Comparison of ENCODE assay signal across 21 cellular contexts in the genomic region with DNA sequence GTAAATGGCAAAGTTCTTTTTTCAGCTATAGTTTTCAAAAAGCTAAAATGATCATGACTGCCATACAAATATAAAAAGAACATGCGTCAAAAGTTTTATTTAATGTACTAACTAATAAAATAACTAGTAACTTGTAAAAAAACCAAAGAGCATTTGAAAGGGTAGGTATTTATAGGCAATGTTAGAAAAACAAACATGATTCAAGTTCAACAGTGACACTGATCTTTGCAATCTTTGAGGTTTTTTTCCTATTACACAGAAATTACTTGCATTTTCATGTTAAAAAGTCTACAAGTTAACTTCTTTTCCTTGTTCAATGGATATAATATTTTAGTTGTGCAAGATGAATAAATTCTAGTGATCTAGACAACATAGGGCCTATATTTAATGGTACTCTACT.
"Had no signal": no experiment of that assay in that cellular context is flagged by ENCODE, and none has a peak within 500 bp of the region (broad histone marks: within the 10 kb centered on the region; RNA-seq: fewer than 3 reads in every experiment).

No MANE protein-coding gene starts in this region.

- H3K4me3 ChIP-seq: lower lobe of right lung, right lobe of liver, testis, uterus had no signal

- DNase-seq: activated B cell treated with CpG ODN at 0.5 μM for 24 hours; activated CD4-positive, alpha-beta T cell treated with anti-CD3 and anti-CD28 coated beads for 4 hours; activated CD4-positive, alpha-beta T cell treated with anti-CD3 and anti-CD28 coated beads, Interleukin-2, amount 50 U/mL, for 48 hours; activated naive CD4-positive, alpha-beta T cell treated with Interleukin-2 at 50 U/mL for 16 hours; activated naive CD8-positive, alpha-beta T cell treated with anti-CD3 and anti-CD28 coated beads for 36 hours; activated T-cell treated with anti-CD3 and anti-CD28 coated beads, Interleukin-2, amount 50 U/mL, for 48 hours; amniotic stem cell; cerebellar nuclear complex; erythroblast; foreskin melanocyte; lower lobe of right lung; mesendoderm; naive B cell; occipital lobe; right lobe of liver; stimulated activated CD4-positive, alpha-beta T cell treated with anti-CD3 and anti-CD28 coated beads, Interleukin-4, amount 100 ng/mL, for 1 hour; stimulated activated naive CD4-positive, alpha-beta T cell; T-helper 9 cell; testis; trophoblast cell; uterus had no signal

- H3K4me1 ChIP-seq: right lobe of liver, testis, uterus had no signal

- H3K27ac ChIP-seq: lower lobe of right lung, right lobe of liver, testis, uterus had no signal

- H3K9me3 ChIP-seq: lower lobe of right lung, right lobe of liver, testis, uterus had no signal

- H3K36me3 ChIP-seq: lower lobe of right lung, right lobe of liver had no signal

- H3K27me3 ChIP-seq: right lobe of liver, testis had no signal
